Comparison of ENCODE assay signal across 8 cellular contexts in the genomic region with DNA sequence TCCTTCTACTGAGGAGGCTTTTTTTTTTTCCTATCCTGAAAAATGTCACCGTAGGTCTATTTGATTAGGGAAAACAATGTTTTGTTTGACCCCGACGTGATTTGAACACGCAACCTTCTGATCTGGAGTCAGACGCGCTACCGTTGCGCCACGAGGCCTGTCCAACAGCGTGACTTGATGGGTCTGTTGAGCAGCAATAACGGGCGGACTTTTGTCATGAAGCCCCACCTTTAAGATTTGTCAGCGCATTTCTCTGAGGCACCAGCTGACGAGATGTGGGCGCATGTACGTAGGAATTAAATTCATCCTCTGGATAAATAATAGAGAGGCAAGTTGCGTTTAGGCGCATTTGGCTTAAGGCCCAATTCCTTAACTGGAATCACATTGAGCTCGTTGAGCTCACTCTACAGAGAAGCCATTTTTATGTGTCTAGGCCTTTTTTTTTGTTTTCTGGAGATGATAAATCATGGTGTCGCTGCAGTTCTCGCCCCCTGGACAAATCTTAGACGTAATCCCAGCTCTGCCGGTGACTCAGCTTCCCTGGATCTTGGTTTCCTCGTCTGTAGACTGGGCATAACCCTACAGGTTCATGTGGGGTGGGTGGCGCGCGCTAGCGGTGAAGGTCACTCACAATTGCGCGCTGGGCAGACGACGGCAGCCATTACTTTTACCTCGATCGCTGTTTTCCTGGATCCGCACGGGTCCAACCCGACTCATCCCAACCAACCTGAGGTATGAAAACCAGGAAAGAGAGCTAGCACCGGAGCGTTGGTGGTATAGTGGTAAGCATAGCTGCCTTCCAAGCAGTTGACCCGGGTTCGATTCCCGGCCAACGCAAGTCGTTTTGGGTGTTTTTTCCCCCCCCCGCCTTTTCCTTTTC. TPM values are rescaled to one million over a fixed set of nuclear protein-coding genes. Genes with fewer than 3 reads are reported as not detected.
DNase-seq lines count a peak whose midpoint lies in the region; ATAC-seq and TF ChIP-seq lines count a peak whose summit lies in the region.

No MANE protein-coding gene starts in this region.

- peak overlapping the region; percentile 100 for H3K27ac Mint-ChIP-seq in natural killer cell
- H3K27ac Mint-ChIP-seq in stimulated activated effector memory CD8-positive, alpha-beta T cell treated with anti-CD3 and anti-CD28 coated beads, Interleukin-12 subunit alpha, Interleukin-12 subunit beta, amount 100 ng/mL, for 72 hours, result peak overlapping the region; percentile 100

- peaks cover 35 to 41% of the 10 kb centered on the region in 2 donors for H3K4me1 Mint-ChIP-seq in natural killer cell
- H3K4me1 Mint-ChIP-seq in stimulated activated effector memory CD8-positive, alpha-beta T cell treated with anti-CD3 and anti-CD28 coated beads, Interleukin-12 subunit alpha, Interleukin-12 subunit beta, amount 100 ng/mL, for 72 hours, result peaks cover 49% of the 10 kb centered on the region

- no peaks in the 10 kb centered on the region for H3K27me3 ChIP-seq in MG63

- peaks cover 8 to 9% of the 10 kb centered on the region in 2 donors for H3K27me3 Mint-ChIP-seq in natural killer cell (ENCODE audit: low read depth in 2 of 2)

- DNase-seq in GF-D8 (lab: John Stamatoyannopoulos, UW), result peak; percentile 25
- DNase-seq in MG63, result peak; percentile 83
- DNase-seq in SHP77 treated with DMSO at 0.1 percent for 48 hours (lab: John Stamatoyannopoulos, UW), result peak; percentile 88
- DNase-seq in activated effector memory CD4-positive, alpha-beta T cell treated with Interleukin-2 at 50 U/mL for 16 hours, result peak; percentile 70
- DNase-seq in fibroblast of pulmonary artery (ENCODE audit: low read depth), result peak; percentile 92
- DNase-seq in natural killer cell, result peak; percentile 92
- DNase-seq in stimulated activated effector memory CD8-positive, alpha-beta T cell treated with anti-CD3 and anti-CD28 coated beads, Interleukin-12 subunit alpha, Interleukin-12 subunit beta, amount 100 ng/mL, for 72 hours (ENCODE audit: low spot score in 2 of 2), result peak; percentile 89 to 98

- H3K4me3 Mint-ChIP-seq in natural killer cell, result peak overlapping the region; percentile 99
- peak overlapping the region; percentile 95 for H3K4me3 Mint-ChIP-seq in stimulated activated effector memory CD8-positive, alpha-beta T cell treated with anti-CD3 and anti-CD28 coated beads, Interleukin-12 subunit alpha, Interleukin-12 subunit beta, amount 100 ng/mL, for 72 hours

- peaks cover 0 to 4% of the 10 kb centered on the region in 2 donors for H3K9me3 Mint-ChIP-seq in natural killer cell
- no peaks in the 10 kb centered on the region for H3K9me3 Mint-ChIP-seq in stimulated activated effector memory CD8-positive, alpha-beta T cell treated with anti-CD3 and anti-CD28 coated beads, Interleukin-12 subunit alpha, Interleukin-12 subunit beta, amount 100 ng/mL, for 72 hours

- ATAC-seq in natural killer cell (peak; percentile 19 to 43 (median 35)), GM21390 (IDR thresholded peaks at IDR 0.05; ENCODE audit: unreplicated experiment) (no peak)
- ATAC-seq in stimulated activated effector memory CD8-positive, alpha-beta T cell treated with anti-CD3 and anti-CD28 coated beads, Interleukin-12 subunit alpha, Interleukin-12 subunit beta, amount 100 ng/mL, for 72 hours, result peak; percentile 33

- intact Hi-C loops in natural killer cell (cut with micrococcal nuclease), result no loop called here

- no peak for TF ChIP-seq CTCF in fibroblast of pulmonary artery (IDR thresholded peaks at IDR 0.05; ENCODE audit: low read length, missing control alignments)
- TF ChIP-seq CTCF in natural killer cell (IDR thresholded peaks at IDR 0.05), result no peak

- H3K36me3 ChIP-seq in MG63, result no peaks in the 10 kb centered on the region

- no peaks in the 10 kb centered on the region for H3K9me3 ChIP-seq in MG63

- H3K4me3 ChIP-seq in MG63, result peak overlapping the region; percentile 81
- peak overlapping the region; percentile 78 for H3K4me3 ChIP-seq in fibroblast of pulmonary artery (replicated peaks; ENCODE audit: low read depth, low read length)

- H3K36me3 Mint-ChIP-seq in natural killer cell, result peaks cover 7% of the 10 kb centered on the region
- peaks cover 60% of the 10 kb centered on the region for H3K36me3 Mint-ChIP-seq in stimulated activated effector memory CD8-positive, alpha-beta T cell treated with anti-CD3 and anti-CD28 coated beads, Interleukin-12 subunit alpha, Interleukin-12 subunit beta, amount 100 ng/mL, for 72 hours

RNA-seq across cellular contexts. Expression of gene AURKB, which starts 10.6 kb away (rescaled TPM):
- total RNA-seq in MG63 (2014; rRNA removed; shearing (Covaris generic); ENCODE audit: low replicate concordance), result 89.2 and 119 TPM in 2 replicates
- 1 to 10 TPM; 2.1 to 4.8 (median 4.1) TPM for total RNA-seq in natural killer cell

RNA-seq across cellular contexts. Expression of gene CTC1, which starts 26.8 kb away (rescaled TPM):
- 4.2 and 25.8 TPM in 2 replicates for total RNA-seq in MG63 (2014; rRNA removed; shearing (Covaris generic); ENCODE audit: low replicate concordance)
- total RNA-seq in natural killer cell, result 100 to 1,000 TPM; 192 to 251 (median 237) TPM

RNA-seq across cellular contexts. Expression of gene PFAS, which starts 28.1 kb away (rescaled TPM):
- 72.8 and 82.7 TPM in 2 replicates for total RNA-seq in MG63 (2014; rRNA removed; shearing (Covaris generic); ENCODE audit: low replicate concordance)
- total RNA-seq in natural killer cell, result 10 to 100 TPM; 23.6 to 30.0 (median 24.0) TPM

RNA-seq across cellular contexts. Expression of gene BORCS6, which starts 31.0 kb away (rescaled TPM):
- 8.6 and 17.3 TPM in 2 replicates for total RNA-seq in MG63 (2014; rRNA removed; shearing (Covaris generic); ENCODE audit: low replicate concordance)
- 10 to 100 TPM; 10.2 to 15.6 (median 11.6) TPM for total RNA-seq in natural killer cell

RNA-seq across cellular contexts. Expression of gene TMEM107, which starts 44.8 kb away (rescaled TPM):
- total RNA-seq in MG63 (2014; rRNA removed; shearing (Covaris generic); ENCODE audit: low replicate concordance), result 17.6 and 25.6 TPM in 2 replicates
- total RNA-seq in natural killer cell, result 100 to 1,000 TPM in 1 of 3 donors, 10 to 100 TPM in 2; 48.9 to 101 (median 96.1) TPM

Comparison
In these comparisons a context has a peak if more than half of its experiments do, and no peak if none do; other contexts are left out.
1. DNase-seq: peak in every context shown above with its lines; median percentile 94 in stimulated activated effector memory CD8-positive, alpha-beta T cell treated with anti-CD3 and anti-CD28 coated beads, Interleukin-12 subunit alpha, Interleukin-12 subunit beta, amount 100 ng/mL, for 72 hours; 92 in fibroblast of pulmonary artery; 92 in natural killer cell; 88 in SHP77 treated with DMSO at 0.1 percent for 48 hours; 83 in MG63; 70 in activated effector memory CD4-positive, alpha-beta T cell treated with Interleukin-2 at 50 U/mL for 16 hours; 25 in GF-D8.
2. RNA of gene AURKB, which starts 10.6 kb away (total RNA-seq): 89.2 to 119 TPM in MG63; 2.1 to 4.8 TPM in natural killer cell; every median in the first group is over 10 times any median in the second.